ENCODE assay signal across 8 cellular contexts in the genomic region with DNA sequence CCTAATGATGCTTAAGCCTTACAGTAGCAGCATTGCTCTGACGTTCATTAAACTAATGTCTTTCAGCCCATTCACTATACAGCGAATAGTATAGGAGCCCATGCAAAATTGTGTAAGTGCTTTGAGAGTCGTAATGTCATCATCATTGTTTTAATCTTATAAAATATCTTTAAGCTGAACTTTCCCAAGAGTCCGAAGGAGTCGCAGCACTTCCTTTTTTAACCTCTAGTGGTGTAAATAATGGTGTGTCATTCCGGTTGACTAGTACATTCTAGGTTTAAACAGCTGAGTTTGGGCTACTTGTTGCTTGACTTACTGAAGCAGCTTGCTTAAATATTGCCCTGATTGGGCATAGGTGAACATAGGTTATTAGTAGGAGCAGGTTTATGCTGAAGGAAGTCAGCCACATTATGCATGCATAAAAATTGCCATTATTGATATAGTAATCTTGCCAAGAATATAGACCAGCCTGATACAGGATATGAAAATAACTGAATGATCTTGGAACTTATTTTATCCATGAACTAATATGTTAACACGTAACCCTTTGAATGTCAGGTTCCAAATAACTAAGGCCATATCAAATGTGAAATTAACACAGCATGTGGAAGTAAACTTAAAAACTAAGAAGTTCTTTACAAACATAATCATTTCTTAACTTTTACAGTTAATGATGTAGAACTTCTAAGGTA. TPM values are rescaled to one million over a fixed set of nuclear protein-coding genes. Genes with fewer than 3 reads are reported as not detected.
A peak's percentile ranks its signal among the peaks of the same experiment; 100 is the strongest.
DNase-seq lines count a peak whose midpoint lies in the region; ATAC-seq and TF ChIP-seq lines count a peak whose summit lies in the region.

No MANE protein-coding gene starts in this region.

- in situ Hi-C loops in GM13976 (cut with MboI; ENCODE audit: low sequenced_read_pairs, unreplicated experiment) (no loop called here), astrocyte of the spinal cord (cut with HindIII; ENCODE audit: low sequenced_read_pairs) (no loop called here)

- H3K9me2 ChIP-seq in OCI-LY1 (ENCODE audit: low read depth, low read length) = no peaks in the 10 kb centered on the region

- no peaks in the 10 kb centered on the region for H3K27me3 ChIP-seq in BJ (ENCODE audit: control insufficient read depth, insufficient read depth, low read length)
- no peaks in the 10 kb centered on the region for H3K27me3 ChIP-seq in OCI-LY1 (ENCODE audit: insufficient read depth, low read length)
- H3K27me3 ChIP-seq in kidney epithelial cell (ENCODE audit: control insufficient read depth, insufficient read depth, low read length) = no peaks in the 10 kb centered on the region

- no peaks in the 10 kb centered on the region for H4K20me1 ChIP-seq in OCI-LY1 (ENCODE audit: insufficient read depth, low read length)

- DNase-seq in BJ (ENCODE audit: low read depth) (no peak), GM13976 (ENCODE audit: low spot score) (peak; percentile 65), astrocyte of the spinal cord (ENCODE audit: low read depth, low spot score) (peak; percentile 65), kidney epithelial cell (ENCODE audit: low read depth) (no peak), superior temporal gyrus (ENCODE audit: extremely low spot score) (peak; percentile 67)

- H3K36me3 ChIP-seq in BJ (ENCODE audit: control insufficient read depth, insufficient read depth, low read length) (no peaks in the 10 kb centered on the region), OCI-LY1 (ENCODE audit: insufficient read depth, low read length) (peaks cover 19% of the 10 kb centered on the region), kidney epithelial cell (ENCODE audit: control insufficient read depth, insufficient read depth, low read length) (no peaks in the 10 kb centered on the region)

- POLR2A ChIA-PET in BJ (lab: Charles Lee) = interaction anchor here (0.5 to 1.3 kb wide), 2 partner anchors 123 to 194 kb away, joined by 3 to 20 read pairs; a partner anchor contains a TSS

- TF ChIP-seq CTCF in BJ (IDR thresholded peaks at IDR 0.05; ENCODE audit: insufficient read depth, low read depth, low read length) (peak; percentile 53), GM13976 (IDR thresholded peaks at IDR 0.05; ENCODE audit: borderline replicate concordance, control extremely low read depth, extremely low read depth, insufficient read depth, missing control alignments) (no peak), OCI-LY1 (IDR thresholded peaks at IDR 0.05; ENCODE audit: low read length) (peak; percentile 48; the same call in 1 of the 2 replicates), astrocyte of the spinal cord (IDR thresholded peaks at IDR 0.05; ENCODE audit: low read depth, low read length) (peak; percentile 47), kidney epithelial cell (IDR thresholded peaks at IDR 0.05; ENCODE audit: insufficient read depth, low read length, poor library complexity, severe bottlenecking) (peak; percentile 44)

- H3K9ac ChIP-seq in OCI-LY1 (ENCODE audit: low read length) = peak overlapping the region; percentile 78

- no peak for ATAC-seq in GM18505 (IDR thresholded peaks at IDR 0.05; ENCODE audit: unreplicated experiment)
- no peak for ATAC-seq in GM19395 (IDR thresholded peaks at IDR 0.05; ENCODE audit: unreplicated experiment)

- H3K4me2 ChIP-seq in OCI-LY1 (ENCODE audit: low read length) = peak overlapping the region; percentile 92

- H3K4me3 ChIP-seq in BJ (ENCODE audit: low read depth, low read length) (peak overlapping the region; percentile 91), OCI-LY1 (ENCODE audit: low read depth, low read length, poor library complexity, severe bottlenecking) (peak overlapping the region; percentile 86), astrocyte of the spinal cord (ENCODE audit: low read depth, low read length) (peak overlapping the region; percentile 74), kidney epithelial cell (ENCODE audit: low read depth, low read length) (peak overlapping the region; percentile 92)

- TF ChIP-seq POLR2A in GM18505 (IDR thresholded peaks at IDR 0.05; ENCODE audit: borderline replicate concordance, extremely low read depth, insufficient read depth, insufficient read length) = no peak

- peaks cover 12% of the 10 kb centered on the region; the same call in 1 of the 2 replicates for H3F3A ChIP-seq in OCI-LY1 (ENCODE audit: insufficient read depth, low read length)

- H2AFZ ChIP-seq in OCI-LY1 (ENCODE audit: low read length) = no peak overlapping the region

- H3K4me1 ChIP-seq in OCI-LY1 (ENCODE audit: insufficient read depth, low read length, severe bottlenecking) = peaks cover 60% of the 10 kb centered on the region

- peak overlapping the region; percentile 62 for H3K27ac ChIP-seq in OCI-LY1 (ENCODE audit: low read depth, low read length, poor library complexity, severe bottlenecking)

- CTCF ChIA-PET in BJ (lab: Yijun Ruan, JAX) = interaction anchor here (0.7 to 6.4 kb wide), 11 partner anchors 12 to 187 kb away, joined by 3 to 97 read pairs (median 5); no protein-coding TSS in a partner anchor

- H3K79me2 ChIP-seq in OCI-LY1 (ENCODE audit: insufficient read depth, low read length) = peaks cover 70% of the 10 kb centered on the region

- no peaks in the 10 kb centered on the region for H3K9me3 ChIP-seq in OCI-LY1 (ENCODE audit: low read length)

RNA-seq across cellular contexts. Expression of a gene that starts 2.6 kb away (rescaled TPM):
- polyA plus RNA-seq in BJ (2011; rRNA removed) = 35.8 and 45.2 TPM in 2 replicates
- polyA minus RNA-seq in BJ (2011; rRNA and poly(A)+ RNA removed) = 183 and 216 TPM in 2 replicates
- 57.6 and 89.6 TPM in 2 replicates for total RNA-seq in kidney epithelial cell

Comparison
In these comparisons a context has a peak if more than half of its experiments do, and no peak if none do; other contexts are left out.
1. DNase-seq: peak in GM13976 (single experiment), astrocyte of the spinal cord (single experiment) and superior temporal gyrus (single experiment); none in BJ (single experiment) and kidney epithelial cell (single experiment).
2. Peak in every context shown above with its lines, with median percentiles within 50 percentile points of each other: H3K4me3 ChIP-seq.